19 cellular contexts compared by ENCODE assay signal in genomic region chr3:71237661-71238060, GRCh38.
"Had no signal": no experiment of that assay in that cellular context is flagged by ENCODE, and none has a peak within 500 bp of the region (broad histone marks: within the 10 kb centered on the region; RNA-seq: fewer than 3 reads in every experiment).

No MANE protein-coding gene starts in this region.

- H3K9me3 Mint-ChIP-seq: activated CD4-positive, alpha-beta memory T cell treated with anti-CD3 and anti-CD28 coated beads, Interleukin-2, amount 10 ng/mL, durations not matched to agents 7 days and 5 days; activated naive CD8-positive, alpha-beta T cell treated with anti-CD3 and anti-CD28 coated beads, Interleukin-2, amount 10 ng/mL, durations not matched to agents 7 days and 5 days; natural killer cell treated with Interleukin-12 subunit alpha and Interleukin-12 subunit beta and Interleukin-15 and Interleukin-18, amount 100 ng/mL, for 72 hours; stimulated activated naive CD8-positive, alpha-beta T cell treated with anti-CD3 and anti-CD28 coated beads, Interleukin-15, Interleukin-2, amounts not matched to agents 100 ng/mL and 50 ng/mL, for 24 hours had no signal

- H3K4me1 ChIP-seq: right lobe of liver, upper lobe of right lung had no signal

- H3K4me1 Mint-ChIP-seq: activated CD4-positive, alpha-beta memory T cell treated with anti-CD3 and anti-CD28 coated beads, Interleukin-2, amount 10 ng/mL, durations not matched to agents 7 days and 5 days had no signal

- H3K27ac ChIP-seq: right lobe of liver, upper lobe of right lung had no signal

- ATAC-seq: activated T-cell treated with anti-CD3 and anti-CD28 coated beads, Interleukin-2, amount 50 U/mL, for 4 hours; heart left ventricle; left lobe of liver; natural killer cell treated with Interleukin-12 subunit alpha and Interleukin-12 subunit beta and Interleukin-15 and Interleukin-18, amount 100 ng/mL, for 72 hours; SK-N-SH treated with all-trans-retinoic acid at 6 μM for 48 hours; upper lobe of right lung had no signal

- H3K36me3 ChIP-seq: gastrocnemius medialis, heart left ventricle, right lobe of liver, upper lobe of right lung had no signal

- H3K9me3 ChIP-seq: gastrocnemius medialis, heart left ventricle, mucosa of descending colon, right lobe of liver, upper lobe of right lung had no signal

- DNase-seq: activated CD4-positive, alpha-beta memory T cell treated with anti-CD3 and anti-CD28 coated beads, Interleukin-2, amount 10 ng/mL, durations not matched to agents 7 days and 5 days; activated CD4-positive, alpha-beta T cell treated with anti-CD3 and anti-CD28 coated beads for 4 hours; activated effector memory CD4-positive, alpha-beta T cell treated with Interleukin-2 at 50 U/mL for 16 hours; activated naive CD8-positive, alpha-beta T cell treated with anti-CD3 and anti-CD28 coated beads, Interleukin-2, amount 10 ng/mL, durations not matched to agents 7 days and 5 days; activated T-cell treated with anti-CD3 and anti-CD28 coated beads, Interleukin-2, amount 50 U/mL, for 4 hours; erythroblast; gastrocnemius medialis; heart left ventricle; mammary epithelial cell; right lobe of liver; stimulated activated CD4-positive, alpha-beta T cell treated with anti-CD3 and anti-CD28 coated beads, Interleukin-4, amount 100 ng/mL, for 4 hours; stimulated activated CD8-positive, alpha-beta memory T cell treated with anti-CD3 and anti-CD28 coated beads, Interleukin-4, amount 100 ng/mL, for 48 hours; upper lobe of right lung had no signal

- H3K27me3 ChIP-seq: gastrocnemius medialis, heart left ventricle, right lobe of liver, upper lobe of right lung had no signal

- H3K27ac Mint-ChIP-seq: activated CD4-positive, alpha-beta memory T cell treated with anti-CD3 and anti-CD28 coated beads, Interleukin-2, amount 10 ng/mL, durations not matched to agents 7 days and 5 days; activated naive CD8-positive, alpha-beta T cell treated with anti-CD3 and anti-CD28 coated beads, Interleukin-2, amount 10 ng/mL, durations not matched to agents 7 days and 5 days; natural killer cell treated with Interleukin-12 subunit alpha and Interleukin-12 subunit beta and Interleukin-15 and Interleukin-18, amount 100 ng/mL, for 72 hours had no signal

- H3K4me3 ChIP-seq: gastrocnemius medialis, heart left ventricle, mucosa of descending colon, right lobe of liver, smooth muscle cell, upper lobe of right lung had no signal

- H3K4me3 Mint-ChIP-seq: activated CD4-positive, alpha-beta memory T cell treated with anti-CD3 and anti-CD28 coated beads, Interleukin-2, amount 10 ng/mL, durations not matched to agents 7 days and 5 days; activated naive CD8-positive, alpha-beta T cell treated with anti-CD3 and anti-CD28 coated beads, Interleukin-2, amount 10 ng/mL, durations not matched to agents 7 days and 5 days; activated T-cell treated with anti-CD3 and anti-CD28 coated beads, Interleukin-2, amount 50 U/mL, for 4 hours; natural killer cell treated with Interleukin-12 subunit alpha and Interleukin-12 subunit beta and Interleukin-15 and Interleukin-18, amount 100 ng/mL, for 72 hours; stimulated activated naive CD8-positive, alpha-beta T cell treated with anti-CD3 and anti-CD28 coated beads, Interleukin-15, Interleukin-2, amounts not matched to agents 100 ng/mL and 50 ng/mL, for 24 hours had no signal

- H3K36me3 Mint-ChIP-seq: natural killer cell treated with Interleukin-12 subunit alpha and Interleukin-12 subunit beta and Interleukin-15 and Interleukin-18, amount 100 ng/mL, for 72 hours had no signal

- H3K27me3 Mint-ChIP-seq: activated CD4-positive, alpha-beta memory T cell treated with anti-CD3 and anti-CD28 coated beads, Interleukin-2, amount 10 ng/mL, durations not matched to agents 7 days and 5 days; activated naive CD8-positive, alpha-beta T cell treated with anti-CD3 and anti-CD28 coated beads, Interleukin-2, amount 10 ng/mL, durations not matched to agents 7 days and 5 days; natural killer cell treated with Interleukin-12 subunit alpha and Interleukin-12 subunit beta and Interleukin-15 and Interleukin-18, amount 100 ng/mL, for 72 hours; stimulated activated naive CD8-positive, alpha-beta T cell treated with anti-CD3 and anti-CD28 coated beads, Interleukin-15, Interleukin-2, amounts not matched to agents 100 ng/mL and 50 ng/mL, for 24 hours had no signal
